Comparison of ENCODE assay signal across 37 cellular contexts in genomic region chr3:194797555-194797954, GRCh38.
"Had no signal": no experiment of that assay in that cellular context is flagged by ENCODE, and none has a peak within 500 bp of the region (broad histone marks: within the 10 kb centered on the region; RNA-seq: fewer than 3 reads in every experiment).

No MANE protein-coding gene starts in this region.

- H3K4me3 ChIP-seq: adrenal gland, body of pancreas, breast epithelium had no signal

- DNase-seq: activated CD4-positive, alpha-beta memory T cell treated with anti-CD3 and anti-CD28 coated beads for 36 hours; activated CD4-positive, alpha-beta T cell treated with anti-CD3 and anti-CD28 coated beads for 4 hours; activated CD4-positive, alpha-beta T cell treated with anti-CD3 and anti-CD28 coated beads, Interleukin-2, amount 10 ng/mL, durations not matched to agents 24 days and 14 days; activated CD4-positive, alpha-beta T cell treated with anti-CD3 and anti-CD28 coated beads, Interleukin-2, amount 50 U/mL, for 1 hour; activated CD4-positive, alpha-beta T cell treated with anti-CD3 and anti-CD28 coated beads, Interleukin-2, amount 50 U/mL, for 4 hours; activated CD4-positive, CD25-positive, alpha-beta regulatory T cell treated with anti-CD3 and anti-CD28 coated beads, Interleukin-2, amount 50 U/mL, for 72 hours; activated CD8-positive, alpha-beta T cell treated with anti-CD3 and anti-CD28 coated beads for 36 hours; activated effector memory CD4-positive, alpha-beta T cell treated with anti-CD3 and anti-CD28 coated beads, Interleukin-2, amount 50 U/mL, for 16 hours; activated gamma-delta T cell treated with Interleukin-2 at 50 U/mL for 16 hours; activated naive CD4-positive, alpha-beta T cell; activated naive CD4-positive, alpha-beta T cell treated with anti-CD3 and anti-CD28 coated beads for 36 hours; activated naive CD4-positive, alpha-beta T cell treated with anti-CD3 and anti-CD28 coated beads, Interleukin-2, amount 50 U/mL, for 16 hours; activated naive CD8-positive, alpha-beta T cell treated with anti-CD3 and anti-CD28 coated beads for 36 hours; activated T-cell treated with anti-CD3 and anti-CD28 coated beads for 4 hours; activated T-cell treated with anti-CD3 and anti-CD28 coated beads, Interleukin-2, amount 50 U/mL, for 1 hour; activated T-cell treated with anti-CD3 and anti-CD28 coated beads, Interleukin-2, amount 50 U/mL, for 4 hours; activated T-cell treated with anti-CD3 and anti-CD28 coated beads, Interleukin-2, amount 50 U/mL, for 72 hours; amniotic stem cell; aorta; body of pancreas; brain microvascular endothelial cell; central memory CD4-positive, alpha-beta T cell; SW 1271; T-helper 1 cell; T-helper 2 cell; T-helper 9 cell; WERI-Rb-1 had no signal

- H3K9me3 ChIP-seq: adrenal gland, body of pancreas, breast epithelium had no signal

- H3K4me1 ChIP-seq: adrenal gland, body of pancreas, breast epithelium had no signal

- H3K36me3 Mint-ChIP-seq: activated CD4-positive, alpha-beta memory T cell treated with anti-CD3 and anti-CD28 coated beads for 36 hours had no signal

- FAIRE-seq: astrocyte, TTC549 had no signal

- ATAC-seq: activated CD8-positive, alpha-beta T cell treated with anti-CD3 and anti-CD28 coated beads for 36 hours; activated naive CD4-positive, alpha-beta T cell treated with anti-CD3 and anti-CD28 coated beads, Interleukin-2, amount 50 U/mL, for 72 hours; activated T-cell treated with anti-CD3 and anti-CD28 coated beads, Interleukin-2, amount 50 U/mL, for 4 hours; activated T-cell treated with anti-CD3 and anti-CD28 coated beads, Interleukin-2, amount 50 U/mL, for 72 hours; activated T-helper 17 cell treated with anti-CD3 and anti-CD28 coated beads, Interleukin-2, amount 50 U/mL, for 72 hours; body of pancreas; WTC11 had no signal

- H3K27me3 ChIP-seq: adrenal gland, body of pancreas, breast epithelium had no signal

- H3K27me3 Mint-ChIP-seq: activated CD4-positive, alpha-beta memory T cell treated with anti-CD3 and anti-CD28 coated beads for 36 hours; activated CD4-positive, alpha-beta T cell treated with anti-CD3 and anti-CD28 coated beads, Interleukin-2, amount 10 ng/mL, durations not matched to agents 24 days and 14 days; activated CD8-positive, alpha-beta T cell treated with anti-CD3 and anti-CD28 coated beads for 36 hours; activated naive CD8-positive, alpha-beta T cell treated with anti-CD3 and anti-CD28 coated beads for 36 hours; activated T-helper 17 cell treated with anti-CD3 and anti-CD28 coated beads, Interleukin-2, amount 50 U/mL, for 72 hours had no signal

- H3K27ac Mint-ChIP-seq: activated CD4-positive, alpha-beta memory T cell treated with anti-CD3 and anti-CD28 coated beads for 36 hours; activated CD4-positive, alpha-beta T cell treated with anti-CD3 and anti-CD28 coated beads, Interleukin-2, amount 10 ng/mL, durations not matched to agents 24 days and 14 days; activated CD8-positive, alpha-beta T cell treated with anti-CD3 and anti-CD28 coated beads for 36 hours; activated naive CD4-positive, alpha-beta T cell treated with anti-CD3 and anti-CD28 coated beads for 36 hours; activated naive CD4-positive, alpha-beta T cell treated with anti-CD3 and anti-CD28 coated beads, Interleukin-2, amount 50 U/mL, for 72 hours; activated naive CD8-positive, alpha-beta T cell treated with anti-CD3 and anti-CD28 coated beads for 36 hours; activated T-cell treated with anti-CD3 and anti-CD28 coated beads, Interleukin-2, amount 50 U/mL, for 72 hours; activated T-helper 1 cell treated with anti-CD3 and anti-CD28 coated beads, Interleukin-12 subunit alpha, Interleukin-12 subunit beta, Interleukin-2, Interleukin-4 antibody, amounts not matched to agents 30 ng/mL and 10 ng/mL and 1 ng/mL, durations not matched to agents 14 hours and 24 hours and 36 hours; activated T-helper 17 cell treated with anti-CD3 and anti-CD28 coated beads, Interleukin-2, amount 50 U/mL, for 72 hours; T-helper 1 cell treated with Interleukin-12 subunit alpha and Interleukin-12 subunit beta and Interleukin-4 antibody, amounts not matched to agents 30 μg/mL and 1 μg/mL, for 36 hours; T-helper 2 cell treated with Interferon-gamma antibody and Interleukin-4, amounts not matched to agents 5 μg/mL and 100 μg/mL, for 36 hours; WTC11 had no signal

- H3K27ac ChIP-seq: adrenal gland, body of pancreas, brain microvascular endothelial cell, breast epithelium, WERI-Rb-1 had no signal

- H3K4me3 Mint-ChIP-seq: activated CD4-positive, alpha-beta memory T cell treated with anti-CD3 and anti-CD28 coated beads for 36 hours; activated CD4-positive, alpha-beta T cell treated with anti-CD3 and anti-CD28 coated beads, Interleukin-2, amount 10 ng/mL, durations not matched to agents 24 days and 14 days; activated CD8-positive, alpha-beta T cell treated with anti-CD3 and anti-CD28 coated beads for 36 hours; activated naive CD4-positive, alpha-beta T cell treated with anti-CD3 and anti-CD28 coated beads for 36 hours; activated naive CD8-positive, alpha-beta T cell treated with anti-CD3 and anti-CD28 coated beads for 36 hours; activated T-cell treated with anti-CD3 and anti-CD28 coated beads, Interleukin-2, amount 50 U/mL, for 4 hours; activated T-cell treated with anti-CD3 and anti-CD28 coated beads, Interleukin-2, amount 50 U/mL, for 72 hours; activated T-helper 1 cell treated with anti-CD3 and anti-CD28 coated beads, Interleukin-12 subunit alpha, Interleukin-12 subunit beta, Interleukin-2, Interleukin-4 antibody, amounts not matched to agents 30 ng/mL and 10 ng/mL and 1 ng/mL, durations not matched to agents 14 hours and 24 hours and 36 hours; activated T-helper 17 cell treated with anti-CD3 and anti-CD28 coated beads, Interleukin-2, amount 50 U/mL, for 72 hours; T-helper 1 cell treated with Interleukin-12 subunit alpha and Interleukin-12 subunit beta and Interleukin-4 antibody, amounts not matched to agents 30 μg/mL and 1 μg/mL, for 36 hours; T-helper 2 cell treated with Interferon-gamma antibody and Interleukin-4, amounts not matched to agents 5 μg/mL and 100 μg/mL, for 36 hours; WTC11 had no signal

- H3K36me3 ChIP-seq: adrenal gland, brain microvascular endothelial cell, breast epithelium, WERI-Rb-1 had no signal
